19 cellular contexts compared by ENCODE assay signal in the genomic region with DNA sequence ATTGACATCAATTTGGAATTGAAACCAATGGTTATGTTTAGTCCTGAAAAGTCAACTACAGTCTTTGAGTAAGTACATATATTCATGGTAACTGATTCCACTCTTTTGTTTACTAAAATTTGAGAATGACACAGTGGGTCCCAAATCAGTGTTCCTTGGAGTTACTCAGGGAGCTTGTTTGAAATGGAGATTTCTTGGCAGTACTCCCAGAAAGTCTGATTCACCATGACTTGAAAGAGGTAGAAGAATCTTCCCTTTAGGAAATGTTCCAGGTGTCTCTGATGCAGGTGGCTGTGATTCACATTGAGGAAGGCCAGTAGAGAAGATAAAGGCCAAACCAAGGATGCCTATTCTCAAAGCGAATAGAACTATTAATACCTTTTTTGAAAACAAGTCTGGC.
DNase-seq lines count a peak whose midpoint lies in the region; ATAC-seq, FAIRE-seq and TF ChIP-seq lines count a peak whose summit lies in the region.
"Had no signal": no experiment of that assay in that cellular context is flagged by ENCODE, and none has a peak within 500 bp of the region (broad histone marks: within the 10 kb centered on the region; RNA-seq: fewer than 3 reads in every experiment).

No MANE protein-coding gene starts in this region.

- POLR2A ChIA-PET in PC-9 (lab: Charles Lee; ENCODE audit: unreplicated experiment), result interaction anchor here (0.7 kb wide), 2 partner anchors 77 to 1532 kb away, joined by 3 read pairs; no protein-coding TSS in a partner anchor

- DNase-seq in HT1080 (ENCODE audit: low read depth), result peak; percentile 82
- DNase-seq in PC-9, result peak; percentile 62 to 67
- peak; percentile 38 for DNase-seq in epithelial cell of proximal tubule (ENCODE audit: low read depth)
- peak; percentile 35 for DNase-seq in urothelium cell line (ENCODE audit: low spot score)
- no peak for DNase-seq in globus pallidus (ENCODE audit: low spot score)
- no peak for DNase-seq in colonic mucosa
- DNase-seq: activated CD4-positive, alpha-beta T cell treated with anti-CD3 and anti-CD28 coated beads, Interleukin-2, amount 50 U/mL, for 48 hours; amniotic stem cell; CD4-positive, CD25-positive, alpha-beta regulatory T cell; foreskin melanocyte; GF-D8; KG1; NCI-H146; NCI-H774; stimulated activated CD4-positive, alpha-beta T cell treated with anti-CD3 and anti-CD28 coated beads, Interleukin-2, amount 100 ng/mL, for 24 hours; tibial artery had no signal

- H3K4me3 ChIP-seq in PC-9 (no peak overlapping the region), epithelial cell of proximal tubule (ENCODE audit: low read depth, low read length) (no peak overlapping the region), colonic mucosa (no peak overlapping the region)
- H3K4me3 ChIP-seq: right atrium auricular region, SJSA1, tibial artery had no signal

- no peaks in the 10 kb centered on the region for H3F3A ChIP-seq in PC-9 (ENCODE audit: insufficient read depth, low read depth)

- no peaks in the 10 kb centered on the region for H4K20me1 ChIP-seq in PC-9 (ENCODE audit: insufficient read depth)

- TF ChIP-seq CTCF in PC-9 (conservative IDR thresholded peaks at IDR 0.05), result no peak
- no peak for TF ChIP-seq CTCF in epithelial cell of proximal tubule (conservative IDR thresholded peaks at IDR 0.05; ENCODE audit: low read depth, low read length)
- no peak for TF ChIP-seq CTCF in colonic mucosa (IDR thresholded peaks at IDR 0.05)

- ATAC-seq in HG03196 (IDR thresholded peaks at IDR 0.05; ENCODE audit: unreplicated experiment), result no peak

- H3K27ac ChIP-seq in PC-9 (no peak overlapping the region), colonic mucosa (no peak overlapping the region)
- H3K27ac ChIP-seq: right atrium auricular region, SJSA1, tibial artery had no signal

- no TSS peak for BruUV-seq in PC-9 (replicated peaks; lab: Mats Ljungman, UMichigan)

- H3K79me2 ChIP-seq in PC-9 (ENCODE audit: low read depth), result no peaks in the 10 kb centered on the region

- no peak for FAIRE-seq in urothelium cell line (lab: Jason Lieb, UNC)

- CTCF ChIA-PET in PC-9 (lab: Charles Lee), result no interaction called here

- intact Hi-C loops in PC-9 (cut with micrococcal nuclease; ENCODE audit: unreplicated experiment) (loop anchor here (2.0 kb wide), 1 partner anchor 16 kb away; no protein-coding TSS in a partner anchor), colonic mucosa (cut with DNase I) (no loop called here)

- H3K9me2 ChIP-seq in PC-9 (ENCODE audit: insufficient read depth), result no peaks in the 10 kb centered on the region

- H3K9ac ChIP-seq in colonic mucosa (ENCODE audit: low read depth in 2 of 2, low read length in 2 of 2), result no peak overlapping the region

- H3K9me3 ChIP-seq in PC-9 (ENCODE audit: insufficient read depth, low read depth) (no peaks in the 10 kb centered on the region), colonic mucosa (no peaks in the 10 kb centered on the region)
- H3K9me3 ChIP-seq: right atrium auricular region, SJSA1, tibial artery had no signal

- H3K36me3 ChIP-seq in PC-9 (ENCODE audit: low read depth) (no peaks in the 10 kb centered on the region), colonic mucosa (no peaks in the 10 kb centered on the region)
- H3K36me3 ChIP-seq: right atrium auricular region, SJSA1, tibial artery had no signal

- H3K4me1 ChIP-seq in PC-9 (replicated peaks; ENCODE audit: insufficient read depth) (no peaks in the 10 kb centered on the region), colonic mucosa (no peaks in the 10 kb centered on the region)
- H3K4me1 ChIP-seq: right atrium auricular region, SJSA1, tibial artery had no signal

- no peak overlapping the region for H2AFZ ChIP-seq in PC-9

- H3K4me2 ChIP-seq in PC-9, result no peak overlapping the region

- no peaks in the 10 kb centered on the region for H3K27me3 ChIP-seq in PC-9 (ENCODE audit: insufficient read depth, low read depth)
- no peaks in the 10 kb centered on the region for H3K27me3 ChIP-seq in colonic mucosa
- H3K27me3 ChIP-seq: right atrium auricular region, SJSA1, tibial artery had no signal

Comparison
In these comparisons a context has a peak if more than half of its experiments do, and no peak if none do; other contexts are left out.
1. DNase-seq: peak in HT1080 (single experiment), PC-9 (2 of 2), epithelial cell of proximal tubule (single experiment) and urothelium cell line (single experiment); none in globus pallidus (single experiment) and colonic mucosa (single experiment).